1 cellular context compared by ENCODE assay signal in the genomic region with DNA sequence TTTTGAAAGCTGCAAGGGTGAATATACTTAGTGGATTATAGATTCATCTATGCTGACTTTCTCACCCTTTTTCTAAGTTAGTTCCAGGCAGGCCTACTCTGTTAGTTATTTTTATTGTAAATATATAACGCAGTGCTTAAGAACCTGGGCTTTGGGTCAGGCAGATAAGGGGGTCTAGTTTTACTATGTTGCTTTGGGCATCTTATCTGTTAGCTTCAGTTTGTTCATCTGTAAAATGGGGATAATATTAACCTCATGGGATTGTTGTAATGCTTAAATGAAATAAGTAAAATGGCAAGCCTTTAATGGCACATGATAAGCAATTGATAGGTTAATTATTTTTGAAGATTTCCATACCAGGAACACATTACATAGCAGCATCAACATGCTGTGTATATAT.
A peak's percentile ranks its signal among the peaks of the same experiment; 100 is the strongest.
TF ChIP-seq lines count a peak whose summit lies in the region.

No MANE protein-coding gene starts in this region.

TF ChIP-seq in K562, 482 proteins besides CTCF, POLR2A, EP300 and RAD21 (continues in another document):
- TF ChIP-seq, protein P1, sequence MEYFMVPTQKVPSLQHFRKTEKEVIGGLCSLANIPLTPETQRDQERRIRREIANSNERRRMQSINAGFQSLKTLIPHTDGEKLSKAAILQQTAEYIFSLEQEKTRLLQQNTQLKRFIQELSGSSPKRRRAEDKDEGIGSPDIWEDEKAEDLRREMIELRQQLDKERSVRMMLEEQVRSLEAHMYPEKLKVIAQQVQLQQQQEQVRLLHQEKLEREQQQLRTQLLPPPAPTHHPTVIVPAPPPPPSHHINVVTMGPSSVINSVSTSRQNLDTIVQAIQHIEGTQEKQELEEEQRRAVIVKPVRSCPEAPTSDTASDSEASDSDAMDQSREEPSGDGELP (CRISPR knock-in tag; IDR thresholded peaks at IDR 0.05; ENCODE audit: borderline replicate concordance), result no peak
- TF ChIP-seq OTX1 (CRISPR knock-in tag; IDR thresholded peaks at IDR 0.05), result no peak
- no peak for TF ChIP-seq COPS2 (conservative IDR thresholded peaks at IDR 0.05)
- no peak for TF ChIP-seq SIN3A (IDR thresholded peaks at IDR 0.05; ENCODE audit: borderline replicate concordance in 2 of 2, control insufficient read depth in 1 of 2, low read depth in 2 of 2, low read length in 2 of 2)
- no peak for TF ChIP-seq ZNF57 (CRISPR knock-in tag; IDR thresholded peaks at IDR 0.05)
- TF ChIP-seq ZNF696 (CRISPR knock-in tag; conservative IDR thresholded peaks at IDR 0.05), result no peak
- TF ChIP-seq, protein P2, sequence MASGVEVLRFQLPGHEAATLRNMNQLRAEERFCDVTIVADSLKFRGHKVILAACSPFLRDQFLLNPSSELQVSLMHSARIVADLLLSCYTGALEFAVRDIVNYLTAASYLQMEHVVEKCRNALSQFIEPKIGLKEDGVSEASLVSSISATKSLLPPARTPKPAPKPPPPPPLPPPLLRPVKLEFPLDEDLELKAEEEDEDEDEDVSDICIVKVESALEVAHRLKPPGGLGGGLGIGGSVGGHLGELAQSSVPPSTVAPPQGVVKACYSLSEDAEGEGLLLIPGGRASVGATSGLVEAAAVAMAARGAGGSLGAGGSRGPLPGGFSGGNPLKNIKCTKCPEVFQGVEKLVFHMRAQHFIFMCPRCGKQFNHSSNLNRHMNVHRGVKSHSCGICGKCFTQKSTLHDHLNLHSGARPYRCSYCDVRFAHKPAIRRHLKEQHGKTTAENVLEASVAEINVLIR (CRISPR knock-in tag; IDR thresholded peaks at IDR 0.05), result no peak
- no peak for TF ChIP-seq HNRNPLL (IDR thresholded peaks at IDR 0.05; ENCODE audit: low read depth, low read length, poor library complexity, severe bottlenecking)
- no peak for TF ChIP-seq SIN3B (IDR thresholded peaks at IDR 0.05; ENCODE audit: low read depth)
- TF ChIP-seq ARNT (IDR thresholded peaks at IDR 0.05), result peak in 1 of 2 experiments; percentile 22; a peak in 1 of 4 replicates
- no peak for TF ChIP-seq NFE2 (IDR thresholded peaks at IDR 0.05; ENCODE audit: low read depth)
- TF ChIP-seq PTRF (tag; IDR thresholded peaks at IDR 0.05), result no peak
- TF ChIP-seq, protein P3, sequence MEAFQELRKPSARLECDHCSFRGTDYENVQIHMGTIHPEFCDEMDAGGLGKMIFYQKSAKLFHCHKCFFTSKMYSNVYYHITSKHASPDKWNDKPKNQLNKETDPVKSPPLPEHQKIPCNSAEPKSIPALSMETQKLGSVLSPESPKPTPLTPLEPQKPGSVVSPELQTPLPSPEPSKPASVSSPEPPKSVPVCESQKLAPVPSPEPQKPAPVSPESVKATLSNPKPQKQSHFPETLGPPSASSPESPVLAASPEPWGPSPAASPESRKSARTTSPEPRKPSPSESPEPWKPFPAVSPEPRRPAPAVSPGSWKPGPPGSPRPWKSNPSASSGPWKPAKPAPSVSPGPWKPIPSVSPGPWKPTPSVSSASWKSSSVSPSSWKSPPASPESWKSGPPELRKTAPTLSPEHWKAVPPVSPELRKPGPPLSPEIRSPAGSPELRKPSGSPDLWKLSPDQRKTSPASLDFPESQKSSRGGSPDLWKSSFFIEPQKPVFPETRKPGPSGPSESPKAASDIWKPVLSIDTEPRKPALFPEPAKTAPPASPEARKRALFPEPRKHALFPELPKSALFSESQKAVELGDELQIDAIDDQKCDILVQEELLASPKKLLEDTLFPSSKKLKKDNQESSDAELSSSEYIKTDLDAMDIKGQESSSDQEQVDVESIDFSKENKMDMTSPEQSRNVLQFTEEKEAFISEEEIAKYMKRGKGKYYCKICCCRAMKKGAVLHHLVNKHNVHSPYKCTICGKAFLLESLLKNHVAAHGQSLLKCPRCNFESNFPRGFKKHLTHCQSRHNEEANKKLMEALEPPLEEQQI (IDR thresholded peaks at IDR 0.05), result no peak
- 0 out of 2 replicates have a peak, but pooled peaks have one; percentile 21 for TF ChIP-seq ZNF444 (CRISPR knock-in tag; IDR thresholded peaks at IDR 0.05)
- TF ChIP-seq POLR3G (IDR thresholded peaks at IDR 0.05; ENCODE audit: extremely low read depth, insufficient read length, insufficient replicate concordance), result no peak
- TF ChIP-seq MTA1 (IDR thresholded peaks at IDR 0.05; ENCODE audit: borderline replicate concordance), result no peak
- TF ChIP-seq NCOR1 (IDR thresholded peaks at IDR 0.05), result no peak
- TF ChIP-seq, protein P4, sequence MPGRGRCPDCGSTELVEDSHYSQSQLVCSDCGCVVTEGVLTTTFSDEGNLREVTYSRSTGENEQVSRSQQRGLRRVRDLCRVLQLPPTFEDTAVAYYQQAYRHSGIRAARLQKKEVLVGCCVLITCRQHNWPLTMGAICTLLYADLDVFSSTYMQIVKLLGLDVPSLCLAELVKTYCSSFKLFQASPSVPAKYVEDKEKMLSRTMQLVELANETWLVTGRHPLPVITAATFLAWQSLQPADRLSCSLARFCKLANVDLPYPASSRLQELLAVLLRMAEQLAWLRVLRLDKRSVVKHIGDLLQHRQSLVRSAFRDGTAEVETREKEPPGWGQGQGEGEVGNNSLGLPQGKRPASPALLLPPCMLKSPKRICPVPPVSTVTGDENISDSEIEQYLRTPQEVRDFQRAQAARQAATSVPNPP (IDR thresholded peaks at IDR 0.05; ENCODE audit: borderline replicate concordance, insufficient read depth, insufficient read length), result no peak
- TF ChIP-seq, protein P5, sequence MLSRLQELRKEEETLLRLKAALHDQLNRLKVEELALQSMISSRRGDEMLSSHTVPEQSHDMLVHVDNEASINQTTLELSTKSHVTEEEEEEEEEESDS (CRISPR knock-in tag; IDR thresholded peaks at IDR 0.05), result no peak
- peak; percentile 89 for TF ChIP-seq RBM25 (IDR thresholded peaks at IDR 0.05; ENCODE audit: low read depth, low read length, severe bottlenecking)
- TF ChIP-seq TRIM25 (IDR thresholded peaks at IDR 0.05; ENCODE audit: borderline replicate concordance), result no peak
- TF ChIP-seq, protein P6, sequence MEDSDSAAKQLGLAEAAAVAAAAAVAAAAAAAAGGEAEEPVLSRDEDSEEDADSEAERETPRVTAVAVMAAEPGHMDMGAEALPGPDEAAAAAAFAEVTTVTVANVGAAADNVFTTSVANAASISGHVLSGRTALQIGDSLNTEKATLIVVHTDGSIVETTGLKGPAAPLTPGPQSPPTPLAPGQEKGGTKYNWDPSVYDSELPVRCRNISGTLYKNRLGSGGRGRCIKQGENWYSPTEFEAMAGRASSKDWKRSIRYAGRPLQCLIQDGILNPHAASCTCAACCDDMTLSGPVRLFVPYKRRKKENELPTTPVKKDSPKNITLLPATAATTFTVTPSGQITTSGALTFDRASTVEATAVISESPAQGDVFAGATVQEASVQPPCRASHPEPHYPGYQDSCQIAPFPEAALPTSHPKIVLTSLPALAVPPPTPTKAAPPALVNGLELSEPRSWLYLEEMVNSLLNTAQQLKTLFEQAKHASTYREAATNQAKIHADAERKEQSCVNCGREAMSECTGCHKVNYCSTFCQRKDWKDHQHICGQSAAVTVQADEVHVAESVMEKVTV (CRISPR knock-in tag; IDR thresholded peaks at IDR 0.05), result no peak
- TF ChIP-seq SMAD4 (CRISPR knock-in tag; conservative IDR thresholded peaks at IDR 0.05), result no peak
- TF ChIP-seq, protein P7, sequence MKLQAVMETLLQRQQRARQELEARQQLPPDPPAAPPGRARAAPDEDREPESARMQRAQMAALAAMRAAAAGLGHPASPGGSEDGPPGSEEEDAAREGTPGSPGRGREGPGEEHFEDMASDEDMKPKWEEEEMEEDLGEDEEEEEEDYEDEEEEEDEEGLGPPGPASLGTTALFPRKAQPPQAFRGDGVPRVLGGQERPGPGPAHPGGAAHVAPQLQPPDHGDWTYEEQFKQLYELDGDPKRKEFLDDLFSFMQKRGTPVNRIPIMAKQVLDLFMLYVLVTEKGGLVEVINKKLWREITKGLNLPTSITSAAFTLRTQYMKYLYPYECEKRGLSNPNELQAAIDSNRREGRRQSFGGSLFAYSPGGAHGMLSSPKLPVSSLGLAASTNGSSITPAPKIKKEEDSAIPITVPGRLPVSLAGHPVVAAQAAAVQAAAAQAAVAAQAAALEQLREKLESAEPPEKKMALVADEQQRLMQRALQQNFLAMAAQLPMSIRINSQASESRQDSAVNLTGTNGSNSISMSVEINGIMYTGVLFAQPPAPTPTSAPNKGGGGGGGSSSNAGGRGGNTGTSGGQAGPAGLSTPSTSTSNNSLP (IDR thresholded peaks at IDR 0.05; ENCODE audit: borderline replicate concordance, low read depth, low read length), result no peak
- peak; percentile 90 for TF ChIP-seq ADNP (tag; IDR thresholded peaks at IDR 0.05)
- TF ChIP-seq PHF21A (IDR thresholded peaks at IDR 0.05; ENCODE audit: borderline replicate concordance, low read depth), result no peak
- no peak for TF ChIP-seq ILF3 (IDR thresholded peaks at IDR 0.05; ENCODE audit: borderline replicate concordance)
- peak; percentile 77 for TF ChIP-seq BCOR (IDR thresholded peaks at IDR 0.05)
- TF ChIP-seq ZNF785 (CRISPR knock-in tag; IDR thresholded peaks at IDR 0.05), result no peak
- no peak for TF ChIP-seq KDM5B (IDR thresholded peaks at IDR 0.05; ENCODE audit: insufficient replicate concordance, low read depth, low read length)
- no peak for TF ChIP-seq NBN (IDR thresholded peaks at IDR 0.05; ENCODE audit: low read depth)
- TF ChIP-seq CAMTA2 (CRISPR knock-in tag; conservative IDR thresholded peaks at IDR 0.05), result no peak
- TF ChIP-seq MAFG (tag; conservative IDR thresholded peaks at IDR 0.05), result no peak
- peak; percentile 22; the same call in 1 of the 2 replicates for TF ChIP-seq ZFP1 (CRISPR knock-in tag; IDR thresholded peaks at IDR 0.05)
- TF ChIP-seq, protein P8, sequence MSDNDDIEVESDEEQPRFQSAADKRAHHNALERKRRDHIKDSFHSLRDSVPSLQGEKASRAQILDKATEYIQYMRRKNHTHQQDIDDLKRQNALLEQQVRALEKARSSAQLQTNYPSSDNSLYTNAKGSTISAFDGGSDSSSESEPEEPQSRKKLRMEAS (CRISPR knock-in tag; IDR thresholded peaks at IDR 0.05), result no peak
- no peak for TF ChIP-seq PRDM10 (IDR thresholded peaks at IDR 0.05; ENCODE audit: partially characterized antibody)
- TF ChIP-seq SIRT6 (IDR thresholded peaks at IDR 0.05; ENCODE audit: low read depth, low read length), result no peak
- TF ChIP-seq KDM1A (IDR thresholded peaks at IDR 0.05), result peak; percentile 50 to 84; a peak in 2 of 4 replicates
- peak; percentile 33; the same call in 1 of the 2 replicates for TF ChIP-seq CBFA2T3 (IDR thresholded peaks at IDR 0.05)
- TF ChIP-seq FUS (optimal IDR thresholded peaks at IDR 0.05; ENCODE audit: low read depth, low read length), result no peak
- peak; percentile 33; the same call in 1 of the 2 replicates for TF ChIP-seq HDAC2 (IDR thresholded peaks at IDR 0.05)
- TF ChIP-seq C11orf30 (IDR thresholded peaks at IDR 0.05; ENCODE audit: low read depth), result no peak
- no peak for TF ChIP-seq ZNF165 (CRISPR knock-in tag; IDR thresholded peaks at IDR 0.05; ENCODE audit: borderline replicate concordance)
- TF ChIP-seq ZNF311 (CRISPR knock-in tag; IDR thresholded peaks at IDR 0.05), result no peak
- TF ChIP-seq HINFP (tag; conservative IDR thresholded peaks at IDR 0.05; ENCODE audit: low read depth), result no peak
- no peak for TF ChIP-seq FOXM1 (IDR thresholded peaks at IDR 0.05; ENCODE audit: low read depth)
- no peak for TF ChIP-seq FOXM1 (CRISPR knock-in tag; IDR thresholded peaks at IDR 0.05; ENCODE audit: low read depth)
- no peak for TF ChIP-seq CCAR2 (IDR thresholded peaks at IDR 0.05; ENCODE audit: low read depth, low read length)
- no peak for TF ChIP-seq TCF7L2 (IDR thresholded peaks at IDR 0.05; ENCODE audit: low read depth, low read length)
- TF ChIP-seq ZNF146 (CRISPR knock-in tag; IDR thresholded peaks at IDR 0.05; ENCODE audit: unreplicated experiment), result no peak
